ENCODE assay signal across 18 cellular contexts in genomic region chr6:11812439-11812838, GRCh38. TPM values are rescaled to one million over a fixed set of nuclear protein-coding genes. Genes with fewer than 3 reads are reported as not detected.
A peak's percentile ranks its signal among the peaks of the same experiment; 100 is the strongest.
DNase-seq lines count a peak whose midpoint lies in the region; ATAC-seq, FAIRE-seq and TF ChIP-seq lines count a peak whose summit lies in the region.
"Had no signal": no experiment of that assay in that cellular context is flagged by ENCODE, and none has a peak within 500 bp of the region (broad histone marks: within the 10 kb centered on the region; RNA-seq: fewer than 3 reads in every experiment).

No MANE protein-coding gene starts in this region.

- in situ Hi-C loops in GM13977 (cut with MboI; ENCODE audit: low pct_unique_long_range_greater_than_20kb, low sequenced_read_pairs, unreplicated experiment) = no loop called here

- no peak overlapping the region for H2AFZ ChIP-seq in MM.1S (ENCODE audit: low read length)
- H2AFZ ChIP-seq: GM23248 had no signal

- no peak overlapping the region for H3K9ac ChIP-seq in MM.1S (ENCODE audit: low read length)
- H3K9ac ChIP-seq: GM23248 had no signal

- H3K9me2 ChIP-seq in MM.1S (replicated peaks; ENCODE audit: insufficient read depth, low read length) = no peaks in the 10 kb centered on the region

- no peak overlapping the region for H3K27ac ChIP-seq in MM.1S (ENCODE audit: low read length)
- H3K27ac ChIP-seq: GM23248 had no signal

- H4K20me1 ChIP-seq in MM.1S (ENCODE audit: insufficient read depth, low read length) = no peaks in the 10 kb centered on the region

- H3F3A ChIP-seq in MM.1S (ENCODE audit: insufficient read depth, low read length) = no peaks in the 10 kb centered on the region

- no peak for FAIRE-seq in GM19239 (lab: Jason Lieb, UNC)
- FAIRE-seq: G401.6, GM12891, H1 had no signal

- peak; percentile 21 for DNase-seq in GM13977 (ENCODE audit: low spot score)
- no peak for DNase-seq in MM.1S
- peak; percentile 7 for DNase-seq in fibroblast of the aortic adventitia (ENCODE audit: low read depth)
- no peak for DNase-seq in GM19239 (ENCODE audit: insufficient read length, low spot score)
- DNase-seq: C1 segment of cervical spinal cord; Caco-2; CD8-positive, alpha-beta T cell; DMS153; DND-41; GM23248; H7; HCEC 1CT had no signal

- H3K79me2 ChIP-seq in MM.1S (ENCODE audit: low read length) = no peaks in the 10 kb centered on the region

- H3K9me3 ChIP-seq in MM.1S (replicated peaks; ENCODE audit: insufficient read depth, low read length) = no peaks in the 10 kb centered on the region
- H3K9me3 ChIP-seq: Caco-2 had no signal

- H3K4me3 ChIP-seq in MM.1S (ENCODE audit: low read length) = no peak overlapping the region
- H3K4me3 ChIP-seq in fibroblast of the aortic adventitia (ENCODE audit: low read depth, low read length) = no peak overlapping the region
- H3K4me3 ChIP-seq: GM23248 had no signal

- H3K4me1 ChIP-seq in MM.1S (ENCODE audit: low read length) = peaks cover 15% of the 10 kb centered on the region

- H3K36me3 ChIP-seq in MM.1S (replicated peaks; ENCODE audit: insufficient read depth, low read length) = no peaks in the 10 kb centered on the region

- ATAC-seq in HG03135 (IDR thresholded peaks at IDR 0.05; ENCODE audit: unreplicated experiment) (no peak), GM21528 (IDR thresholded peaks at IDR 0.05; ENCODE audit: low FRiP score, unreplicated experiment) (no peak)
- ATAC-seq: CD8-positive, alpha-beta T cell had no signal

- no peak for TF ChIP-seq CTCF in GM13977 (IDR thresholded peaks at IDR 0.05; ENCODE audit: extremely low read depth, insufficient read depth, missing control alignments)
- no peak for TF ChIP-seq CTCF in MM.1S (IDR thresholded peaks at IDR 0.05; ENCODE audit: low read length)
- no peak for TF ChIP-seq CTCF in fibroblast of the aortic adventitia (IDR thresholded peaks at IDR 0.05; ENCODE audit: insufficient read depth, low read length)

- H3K27me3 ChIP-seq in MM.1S (replicated peaks; ENCODE audit: insufficient read depth, low read length) = no peaks in the 10 kb centered on the region

- H3K4me2 ChIP-seq in MM.1S (ENCODE audit: low read depth, low read length) = peak overlapping the region; percentile 16; the same call in 1 of the 2 replicates

RNA-seq across cellular contexts. Expression of gene ADTRP, which starts 33.8 kb away (rescaled TPM):
- 2.6 and 10.9 TPM in 2 replicates for total RNA-seq in fibroblast of the aortic adventitia (ENCODE audit: low replicate concordance)
- total RNA-seq: A673 had no signal

Comparison
In these comparisons a context has a peak if more than half of its experiments do, and no peak if none do; other contexts are left out.
1. DNase-seq: peak in GM13977 (single experiment) and fibroblast of the aortic adventitia (single experiment); none in MM.1S (single experiment) and GM19239 (single experiment).